Comparison of ENCODE assay signal across 1 cellular context in genomic region chr19:27925202-27925601, GRCh38.
TF ChIP-seq lines count a peak whose summit lies in the region.

No MANE protein-coding gene starts in this region.

TF ChIP-seq in A549, 52 proteins besides CTCF, POLR2A, EP300 and RAD21 (continued from another document):
- no peak for TF ChIP-seq FOXS1 (CRISPR knock-in tag; IDR thresholded peaks at IDR 0.05)
- no peak for TF ChIP-seq PHF8 (IDR thresholded peaks at IDR 0.05; ENCODE audit: borderline replicate concordance, low read depth)
- no peak for TF ChIP-seq MAX (IDR thresholded peaks at IDR 0.05)
